14 cellular contexts compared by ENCODE assay signal in the genomic region with DNA sequence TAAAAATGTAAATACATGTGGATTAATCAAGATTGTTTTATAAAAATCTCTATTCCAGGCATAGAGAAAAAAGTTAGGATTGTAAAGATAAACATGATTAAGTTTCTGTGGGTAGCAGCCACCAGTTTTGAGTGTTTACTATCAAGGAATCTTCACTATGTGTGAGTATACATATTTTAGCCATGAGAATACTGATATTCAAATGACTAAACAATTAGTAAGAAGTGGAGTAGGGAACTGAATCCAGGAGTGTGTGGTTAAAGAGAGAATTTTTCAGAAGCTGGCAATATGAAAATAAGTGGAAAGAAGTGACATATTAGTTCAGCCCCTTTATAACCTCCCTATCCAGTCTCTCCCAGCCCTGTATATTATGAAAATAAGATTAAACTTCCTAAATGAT. TPM values are rescaled to one million over a fixed set of nuclear protein-coding genes. Genes with fewer than 3 reads are reported as not detected.
A peak's percentile ranks its signal among the peaks of the same experiment; 100 is the strongest.
DNase-seq lines count a peak whose midpoint lies in the region; ATAC-seq, FAIRE-seq and TF ChIP-seq lines count a peak whose summit lies in the region.
"Had no signal": no experiment of that assay in that cellular context is flagged by ENCODE, and none has a peak within 500 bp of the region (broad histone marks: within the 10 kb centered on the region; RNA-seq: fewer than 3 reads in every experiment).

No MANE protein-coding gene starts in this region.

- H3K9me3 Mint-ChIP-seq in activated T-helper 17 cell treated with anti-CD3 and anti-CD28 coated beads, Interleukin-2, amount 50 U/mL, for 72 hours, result no peaks in the 10 kb centered on the region
- H3K9me3 Mint-ChIP-seq: activated naive CD4-positive, alpha-beta T cell treated with anti-CD3 and anti-CD28 coated beads, Interleukin-2, amount 50 U/mL, for 24 hours; WTC11 had no signal

- peak; percentile 92 for FAIRE-seq in H54 (lab: Jason Lieb, UNC)

- peak; percentile 78; the same call in 2 of the 3 replicates for ATAC-seq in SK-N-SH treated with all-trans-retinoic acid at 6 μM for 48 hours
- no peak for ATAC-seq in activated T-helper 17 cell treated with anti-CD3 and anti-CD28 coated beads, Interleukin-2, amount 50 U/mL, for 72 hours (replicated peaks)
- ATAC-seq: activated CD8-positive, alpha-beta memory T cell treated with anti-CD3 and anti-CD28 coated beads, Interleukin-2, amount 10 ng/mL, durations not matched to agents 7 days and 5 days; right lobe of liver; stimulated activated naive CD8-positive, alpha-beta T cell treated with anti-CD3 and anti-CD28 coated beads, Interleukin-15, Interleukin-2, amounts not matched to agents 100 U/mL and 50 U/mL, for 24 hours; WTC11 had no signal

- no peak overlapping the region for H3K4me3 ChIP-seq in fibroblast of villous mesenchyme (ENCODE audit: low read depth, low read length)
- H3K4me3 ChIP-seq: lung, right lobe of liver had no signal

- TF ChIP-seq POLR2A in H54 (IDR thresholded peaks at IDR 0.05; ENCODE audit: low read depth, low read length), result no peak

- no peaks in the 10 kb centered on the region for H3K4me1 Mint-ChIP-seq in activated T-helper 17 cell treated with anti-CD3 and anti-CD28 coated beads, Interleukin-2, amount 50 U/mL, for 72 hours
- H3K4me1 Mint-ChIP-seq: activated CD8-positive, alpha-beta memory T cell treated with anti-CD3 and anti-CD28 coated beads, Interleukin-2, amount 10 ng/mL, durations not matched to agents 7 days and 5 days; activated naive CD4-positive, alpha-beta T cell treated with anti-CD3 and anti-CD28 coated beads, Interleukin-2, amount 50 U/mL, for 24 hours had no signal

- peaks cover 36% of the 10 kb centered on the region for H3K27me3 Mint-ChIP-seq in activated T-helper 17 cell treated with anti-CD3 and anti-CD28 coated beads, Interleukin-2, amount 50 U/mL, for 72 hours

- H3K4me3 Mint-ChIP-seq in activated T-helper 17 cell treated with anti-CD3 and anti-CD28 coated beads, Interleukin-2, amount 50 U/mL, for 72 hours, result no peak overlapping the region
- H3K4me3 Mint-ChIP-seq: activated CD8-positive, alpha-beta memory T cell treated with anti-CD3 and anti-CD28 coated beads, Interleukin-2, amount 10 ng/mL, durations not matched to agents 7 days and 5 days; activated naive CD4-positive, alpha-beta T cell treated with anti-CD3 and anti-CD28 coated beads, Interleukin-2, amount 50 U/mL, for 24 hours; WTC11 had no signal

- TF ChIP-seq CTCF in fibroblast of villous mesenchyme (IDR thresholded peaks at IDR 0.05; ENCODE audit: insufficient read depth, low read depth, low read length), result no peak

- H3K27ac Mint-ChIP-seq in activated T-helper 17 cell treated with anti-CD3 and anti-CD28 coated beads, Interleukin-2, amount 50 U/mL, for 72 hours, result no peak overlapping the region
- H3K27ac Mint-ChIP-seq: activated CD8-positive, alpha-beta memory T cell treated with anti-CD3 and anti-CD28 coated beads, Interleukin-2, amount 10 ng/mL, durations not matched to agents 7 days and 5 days; activated naive CD4-positive, alpha-beta T cell treated with anti-CD3 and anti-CD28 coated beads, Interleukin-2, amount 50 U/mL, for 24 hours; WTC11 had no signal

- no peaks in the 10 kb centered on the region for H3K36me3 Mint-ChIP-seq in activated T-helper 17 cell treated with anti-CD3 and anti-CD28 coated beads, Interleukin-2, amount 50 U/mL, for 72 hours (ENCODE audit: low read depth)
- H3K36me3 Mint-ChIP-seq: activated CD8-positive, alpha-beta memory T cell treated with anti-CD3 and anti-CD28 coated beads, Interleukin-2, amount 10 ng/mL, durations not matched to agents 7 days and 5 days; activated naive CD4-positive, alpha-beta T cell treated with anti-CD3 and anti-CD28 coated beads, Interleukin-2, amount 50 U/mL, for 24 hours; WTC11 had no signal

- peak; percentile 57 for DNase-seq in H54 (ENCODE audit: insufficient read length, low spot score)
- DNase-seq in fibroblast of villous mesenchyme (ENCODE audit: low read depth), result peak; percentile 82
- DNase-seq in central memory CD4-positive, alpha-beta T cell, result no peak
- DNase-seq in SKM-1 (lab: John Stamatoyannopoulos, UW; ENCODE audit: unreplicated experiment), result no peak
- no peak for DNase-seq in COR-L47 (lab: John Stamatoyannopoulos, UW)
- DNase-seq: activated CD8-positive, alpha-beta memory T cell treated with anti-CD3 and anti-CD28 coated beads, Interleukin-2, amount 10 ng/mL, durations not matched to agents 7 days and 5 days; NCI-H1092; right lobe of liver; stimulated activated naive CD8-positive, alpha-beta T cell treated with anti-CD3 and anti-CD28 coated beads, Interleukin-15, Interleukin-2, amounts not matched to agents 100 U/mL and 50 U/mL, for 24 hours had no signal

TF ChIP-seq in SK-N-SH treated with all-trans-retinoic acid at 6 μM for 48 hours, 23 proteins besides CTCF, POLR2A, EP300 and RAD21 (continues in another document):
- no peak for TF ChIP-seq GLIS3 (CRISPR knock-in tag; IDR thresholded peaks at IDR 0.05)
- no peak for TF ChIP-seq OSR1 (CRISPR knock-in tag; IDR thresholded peaks at IDR 0.05)
- no peak for TF ChIP-seq ZNF8 (CRISPR knock-in tag; IDR thresholded peaks at IDR 0.05)
- TF ChIP-seq ZFP3 (CRISPR knock-in tag; IDR thresholded peaks at IDR 0.05), result no peak
- no peak for TF ChIP-seq PPARA (CRISPR knock-in tag; IDR thresholded peaks at IDR 0.05; ENCODE audit: borderline replicate concordance)
- no peak for TF ChIP-seq ZNF565 (CRISPR knock-in tag; conservative IDR thresholded peaks at IDR 0.05; ENCODE audit: low read depth)
- no peak for TF ChIP-seq ESRRG (CRISPR knock-in tag; IDR thresholded peaks at IDR 0.05)
- no peak for TF ChIP-seq ZC3H10 (CRISPR knock-in tag; IDR thresholded peaks at IDR 0.05)
- TF ChIP-seq, protein P1, sequence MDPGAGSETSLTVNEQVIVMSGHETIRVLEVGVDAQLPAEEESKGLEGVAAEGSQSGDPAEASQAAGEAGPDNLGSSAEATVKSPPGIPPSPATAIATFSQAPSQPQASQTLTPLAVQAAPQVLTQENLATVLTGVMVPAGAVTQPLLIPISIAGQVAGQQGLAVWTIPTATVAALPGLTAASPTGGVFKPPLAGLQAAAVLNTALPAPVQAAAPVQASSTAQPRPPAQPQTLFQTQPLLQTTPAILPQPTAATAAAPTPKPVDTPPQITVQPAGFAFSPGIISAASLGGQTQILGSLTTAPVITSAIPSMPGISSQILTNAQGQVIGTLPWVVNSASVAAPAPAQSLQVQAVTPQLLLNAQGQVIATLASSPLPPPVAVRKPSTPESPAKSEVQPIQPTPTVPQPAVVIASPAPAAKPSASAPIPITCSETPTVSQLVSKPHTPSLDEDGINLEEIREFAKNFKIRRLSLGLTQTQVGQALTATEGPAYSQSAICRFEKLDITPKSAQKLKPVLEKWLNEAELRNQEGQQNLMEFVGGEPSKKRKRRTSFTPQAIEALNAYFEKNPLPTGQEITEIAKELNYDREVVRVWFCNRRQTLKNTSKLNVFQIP (CRISPR knock-in tag; IDR thresholded peaks at IDR 0.05; ENCODE audit: borderline replicate concordance, low read depth), result no peak
- TF ChIP-seq, protein P2, sequence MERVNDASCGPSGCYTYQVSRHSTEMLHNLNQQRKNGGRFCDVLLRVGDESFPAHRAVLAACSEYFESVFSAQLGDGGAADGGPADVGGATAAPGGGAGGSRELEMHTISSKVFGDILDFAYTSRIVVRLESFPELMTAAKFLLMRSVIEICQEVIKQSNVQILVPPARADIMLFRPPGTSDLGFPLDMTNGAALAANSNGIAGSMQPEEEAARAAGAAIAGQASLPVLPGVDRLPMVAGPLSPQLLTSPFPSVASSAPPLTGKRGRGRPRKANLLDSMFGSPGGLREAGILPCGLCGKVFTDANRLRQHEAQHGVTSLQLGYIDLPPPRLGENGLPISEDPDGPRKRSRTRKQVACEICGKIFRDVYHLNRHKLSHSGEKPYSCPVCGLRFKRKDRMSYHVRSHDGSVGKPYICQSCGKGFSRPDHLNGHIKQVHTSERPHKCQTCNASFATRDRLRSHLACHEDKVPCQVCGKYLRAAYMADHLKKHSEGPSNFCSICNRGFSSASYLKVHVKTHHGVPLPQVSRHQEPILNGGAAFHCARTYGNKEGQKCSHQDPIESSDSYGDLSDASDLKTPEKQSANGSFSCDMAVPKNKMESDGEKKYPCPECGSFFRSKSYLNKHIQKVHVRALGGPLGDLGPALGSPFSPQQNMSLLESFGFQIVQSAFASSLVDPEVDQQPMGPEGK (CRISPR knock-in tag; IDR thresholded peaks at IDR 0.05; ENCODE audit: borderline replicate concordance), result no peak
- TF ChIP-seq ARNTL (CRISPR knock-in tag; IDR thresholded peaks at IDR 0.05; ENCODE audit: borderline replicate concordance, low read depth), result no peak
- TF ChIP-seq, protein P3, sequence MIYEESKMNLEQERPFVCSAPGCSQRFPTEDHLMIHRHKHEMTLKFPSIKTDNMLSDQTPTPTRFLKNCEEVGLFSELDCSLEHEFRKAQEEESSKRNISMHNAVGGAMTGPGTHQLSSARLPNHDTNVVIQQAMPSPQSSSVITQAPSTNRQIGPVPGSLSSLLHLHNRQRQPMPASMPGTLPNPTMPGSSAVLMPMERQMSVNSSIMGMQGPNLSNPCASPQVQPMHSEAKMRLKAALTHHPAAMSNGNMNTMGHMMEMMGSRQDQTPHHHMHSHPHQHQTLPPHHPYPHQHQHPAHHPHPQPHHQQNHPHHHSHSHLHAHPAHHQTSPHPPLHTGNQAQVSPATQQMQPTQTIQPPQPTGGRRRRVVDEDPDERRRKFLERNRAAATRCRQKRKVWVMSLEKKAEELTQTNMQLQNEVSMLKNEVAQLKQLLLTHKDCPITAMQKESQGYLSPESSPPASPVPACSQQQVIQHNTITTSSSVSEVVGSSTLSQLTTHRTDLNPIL (CRISPR knock-in tag; IDR thresholded peaks at IDR 0.05; ENCODE audit: low read depth), result no peak
- TF ChIP-seq ZFP30 (CRISPR knock-in tag; IDR thresholded peaks at IDR 0.05), result no peak
- no peak for TF ChIP-seq RARB (CRISPR knock-in tag; IDR thresholded peaks at IDR 0.05)

RNA-seq across cellular contexts. Expression of a gene that starts 10.3 kb away (rescaled TPM):
- total RNA-seq in fibroblast of villous mesenchyme, result 1.6 and 2.6 TPM in 2 replicates
- total RNA-seq in activated T-helper 17 cell treated with anti-CD3 and anti-CD28 coated beads, Interleukin-2, amount 50 U/mL, for 72 hours, result not detected
- total RNA-seq: activated CD8-positive, alpha-beta memory T cell treated with anti-CD3 and anti-CD28 coated beads, Interleukin-2, amount 10 ng/mL, durations not matched to agents 7 days and 5 days had no signal

RNA-seq across cellular contexts. Expression of a gene that starts 59.8 kb away (rescaled TPM):
- 10.3 and 15.5 TPM in 2 replicates for total RNA-seq in fibroblast of villous mesenchyme
- 10 to 100 TPM in 1 of 2 donors, 1 to 10 TPM in 1; 5.8 to 10.5 TPM for total RNA-seq in activated T-helper 17 cell treated with anti-CD3 and anti-CD28 coated beads, Interleukin-2, amount 50 U/mL, for 72 hours

Comparison
In these comparisons a context has a peak if more than half of its experiments do, and no peak if none do; other contexts are left out.
1. DNase-seq: peak in H54 (single experiment) and fibroblast of villous mesenchyme (single experiment); none in central memory CD4-positive, alpha-beta T cell (single experiment), SKM-1 (single experiment) and COR-L47 (single experiment).